8 cellular contexts compared by ENCODE assay signal in the genomic region with DNA sequence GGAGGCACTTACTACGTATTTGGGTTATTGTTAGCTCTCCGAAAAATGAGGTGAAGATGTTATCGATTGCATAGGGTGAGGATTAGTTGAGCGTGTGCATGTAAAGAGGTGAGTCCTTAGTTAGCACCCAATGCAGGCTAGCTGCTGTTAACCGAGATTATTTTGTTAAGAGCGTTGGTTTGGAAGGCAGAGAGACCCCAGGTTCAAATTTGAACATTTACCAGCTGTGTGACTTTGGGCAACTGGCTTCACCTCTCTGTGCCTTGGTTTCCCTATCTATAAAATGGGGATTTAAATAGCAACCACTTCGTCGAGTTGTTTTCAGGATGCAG. TPM values are rescaled to one million over a fixed set of nuclear protein-coding genes. Genes with fewer than 3 reads are reported as not detected.
DNase-seq lines count a peak whose midpoint lies in the region; ATAC-seq, FAIRE-seq and TF ChIP-seq lines count a peak whose summit lies in the region.

No MANE protein-coding gene starts in this region.

- no peak for FAIRE-seq in urothelium cell line (lab: Jason Lieb, UNC)

- H3K4me1 ChIP-seq in NT2/D1 (ENCODE audit: insufficient read depth, insufficient read length) = no peaks in the 10 kb centered on the region

- H3K4me3 ChIP-seq in GM12864 (ENCODE audit: low read depth, low read length) (peak overlapping the region; percentile 58), NT2/D1 (ENCODE audit: insufficient read length, low read depth) (peak overlapping the region; percentile 84), epithelial cell of esophagus (ENCODE audit: low read length) (peak overlapping the region; percentile 61)

- DNase-seq in GM12864 (ENCODE audit: low read depth) (no peak), NT2/D1 (ENCODE audit: low read depth, low spot score) (no peak), epithelial cell of esophagus (ENCODE audit: low read depth) (no peak), progenitor cell of endocrine pancreas (ENCODE audit: low spot score, unreplicated experiment) (no peak), DMS153 (lab: John Stamatoyannopoulos, UW) (no peak), urothelium cell line (ENCODE audit: low spot score) (no peak), sciatic nerve (ENCODE audit: low spot score) (no peak)

- H3K27me3 ChIP-seq in NT2/D1 (ENCODE audit: insufficient read depth, insufficient read length) = no peaks in the 10 kb centered on the region

- H3K9me3 ChIP-seq in NT2/D1 (ENCODE audit: insufficient read depth, low read length) = no peaks in the 10 kb centered on the region

- H3K27ac Mint-ChIP-seq in progenitor cell of endocrine pancreas = peak overlapping the region; percentile 35

- no peaks in the 10 kb centered on the region for H3K9me3 Mint-ChIP-seq in progenitor cell of endocrine pancreas (ENCODE audit: low read depth)

- H3K27me3 Mint-ChIP-seq in progenitor cell of endocrine pancreas = no peaks in the 10 kb centered on the region

- H3K9ac ChIP-seq in NT2/D1 (ENCODE audit: insufficient read length, low read depth) = peak overlapping the region; percentile 83

- H3K4me3 Mint-ChIP-seq in progenitor cell of endocrine pancreas (ENCODE audit: low read depth) = peak overlapping the region; percentile 89

- H3K4me1 Mint-ChIP-seq in progenitor cell of endocrine pancreas (ENCODE audit: low read depth) = peaks cover 44% of the 10 kb centered on the region

- intact Hi-C loops in sciatic nerve (cut with DNase I) = loop anchor here (10.0 kb wide), 1 partner anchor 187 kb away; no protein-coding TSS in a partner anchor

- no peak for TF ChIP-seq CTCF in GM12864 (IDR thresholded peaks at IDR 0.05; ENCODE audit: low read depth, low read length, missing control alignments)
- no peak for TF ChIP-seq CTCF in epithelial cell of esophagus (IDR thresholded peaks at IDR 0.05; ENCODE audit: insufficient read depth, low read depth, low read length, missing control alignments)
- TF ChIP-seq CTCF in progenitor cell of endocrine pancreas (IDR thresholded peaks at IDR 0.05; ENCODE audit: unreplicated experiment) = no peak

- no peak for ATAC-seq in HG03521 (IDR thresholded peaks at IDR 0.05; ENCODE audit: unreplicated experiment)
- no peak for ATAC-seq in sciatic nerve

- H3K36me3 Mint-ChIP-seq in progenitor cell of endocrine pancreas (ENCODE audit: insufficient read depth) = peaks cover 6% of the 10 kb centered on the region

- H3K36me3 ChIP-seq in NT2/D1 (ENCODE audit: insufficient read depth, insufficient read length, low read length) = no peaks in the 10 kb centered on the region

RNA-seq across cellular contexts. Expression of a gene that starts 0.7 kb away (rescaled TPM):
- total RNA-seq in progenitor cell of endocrine pancreas = 126 and 132 TPM in 2 replicates
- 26.1 TPM for total RNA-seq in sciatic nerve

RNA-seq across cellular contexts. Expression of a gene that starts 1.3 kb away (rescaled TPM):
- total RNA-seq in progenitor cell of endocrine pancreas = 0.02 TPM in 1 of 2 replicates, not detected in the other
- total RNA-seq in sciatic nerve = not detected
